In the genomic region with DNA sequence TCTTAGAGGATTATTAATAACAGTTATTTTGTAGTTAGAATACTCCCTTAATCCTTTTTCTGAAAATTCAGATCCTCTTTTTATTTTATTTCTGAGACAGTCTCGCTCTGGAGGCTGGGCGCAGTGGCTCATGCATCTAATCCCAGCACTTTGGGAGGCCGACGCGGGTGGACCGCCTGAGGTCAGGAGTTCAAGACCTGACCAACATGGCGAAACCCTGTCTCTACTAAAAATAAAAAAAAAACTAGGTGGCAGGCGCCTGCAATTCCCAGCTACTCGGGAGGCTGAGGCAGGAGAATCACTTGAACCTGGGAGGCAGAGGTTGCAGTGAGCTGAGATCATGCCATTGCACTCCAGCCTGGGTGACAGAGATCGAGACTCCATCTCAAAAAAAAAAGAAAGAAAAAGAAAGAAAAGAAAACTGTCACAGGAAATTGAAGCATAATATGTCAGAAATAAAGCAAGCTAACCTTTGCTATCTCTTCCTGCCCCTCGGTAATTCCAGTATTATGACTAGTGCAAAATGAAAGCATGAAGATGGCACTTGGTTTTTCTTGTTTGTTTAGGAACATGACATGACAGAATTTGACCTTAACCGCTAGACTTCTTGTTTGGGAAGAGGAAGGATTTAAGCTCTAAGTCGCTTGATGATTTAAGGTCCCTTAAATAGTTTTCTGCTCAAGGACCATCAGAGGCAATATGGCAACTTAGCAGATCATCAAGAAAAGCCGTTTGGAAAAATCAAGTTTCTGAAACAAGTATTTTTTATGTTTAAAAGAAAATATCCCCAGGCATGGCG, we compare ENCODE assay signal across 8 cellular contexts. TPM values are rescaled to one million over a fixed set of nuclear protein-coding genes. Genes with fewer than 3 reads are reported as not detected.
DNase-seq lines count a peak whose midpoint lies in the region; ATAC-seq and TF ChIP-seq lines count a peak whose summit lies in the region.

No MANE protein-coding gene starts in this region.

- H2AFZ ChIP-seq in OCI-LY3 (ENCODE audit: low read depth, low read length), result no peak overlapping the region
- H2AFZ ChIP-seq in osteoblast (ENCODE audit: low read length), result peak overlapping the region; percentile 75

- H3K27ac ChIP-seq in OCI-LY3 (ENCODE audit: low read length) (peak overlapping the region; percentile 89), dorsolateral prefrontal cortex (peak overlapping the region; percentile 89 to 100 (median 99)), osteoblast (ENCODE audit: low read depth, low read length) (peak overlapping the region; percentile 99)

- H3K4me3 ChIP-seq in OCI-LY3 (ENCODE audit: low read length) (peak overlapping the region; percentile 83), dorsolateral prefrontal cortex (peak overlapping the region in 39 of 59 donors; percentile 1 to 99 (median 93)), osteoblast (ENCODE audit: insufficient read depth, low read length) (peak overlapping the region; percentile 38)

- H3K27me3 ChIP-seq in OCI-LY3 (ENCODE audit: low read depth, low read length) (no peaks in the 10 kb centered on the region), dorsolateral prefrontal cortex (no peaks in the 10 kb centered on the region), osteoblast (ENCODE audit: insufficient read depth, low read length) (no peaks in the 10 kb centered on the region)

- no peak for ATAC-seq in HG03521 (IDR thresholded peaks at IDR 0.05; ENCODE audit: unreplicated experiment)

- peaks cover 23% of the 10 kb centered on the region for H4K20me1 ChIP-seq in OCI-LY3 (ENCODE audit: insufficient read depth, low read length)
- peaks cover 17% of the 10 kb centered on the region for H4K20me1 ChIP-seq in osteoblast (ENCODE audit: insufficient read depth, low read length)

- H3K36me3 ChIP-seq in ES-I3 (ENCODE audit: insufficient read depth, low read length) (peaks cover 12% of the 10 kb centered on the region), OCI-LY3 (replicated peaks; ENCODE audit: low read depth, low read length) (peaks cover 25% of the 10 kb centered on the region), osteoblast (ENCODE audit: insufficient read depth, low read length) (peaks cover 18% of the 10 kb centered on the region)

- peak overlapping the region; percentile 98; the same call in 1 of the 2 replicates for H3K9ac ChIP-seq in ES-I3 (ENCODE audit: low read depth, low read length)
- H3K9ac ChIP-seq in OCI-LY3 (ENCODE audit: low read length), result peak overlapping the region; percentile 98

- H3K4me2 ChIP-seq in OCI-LY3 (ENCODE audit: low read length), result peak overlapping the region; percentile 84
- H3K4me2 ChIP-seq in osteoblast (ENCODE audit: insufficient read depth, low read length), result peak overlapping the region; percentile 94

- TF ChIP-seq CTCF in OCI-LY3 (IDR thresholded peaks at IDR 0.05; ENCODE audit: low read depth, low read length) (no peak), dorsolateral prefrontal cortex (IDR thresholded peaks at IDR 0.05 in 54 of 56, conservative IDR thresholded peaks at IDR 0.05 in 2 of 56; ENCODE audit: low read depth in 1 of 56, partially characterized antibody in 56 of 56) (no peak), osteoblast (IDR thresholded peaks at IDR 0.05; ENCODE audit: extremely low read depth, low read depth, low read length) (no peak)

- intact Hi-C loops in dorsolateral prefrontal cortex (cut with DNase I), result loop anchor here (2.0 to 10.0 kb wide), 6 partner anchors 45 to 211 kb away; a partner anchor contains a TSS

- no peaks in the 10 kb centered on the region for H3K9me3 ChIP-seq in ES-I3 (ENCODE audit: control insufficient read depth, insufficient read depth, low read length)
- no peaks in the 10 kb centered on the region for H3K9me3 ChIP-seq in OCI-LY3 (ENCODE audit: insufficient read depth, low read length)
- no peaks in the 10 kb centered on the region for H3K9me3 ChIP-seq in osteoblast (ENCODE audit: low read depth, low read length)

- DNase-seq in dorsolateral prefrontal cortex (peak in 1 of 10 donors; percentile 39), osteoblast (ENCODE audit: insufficient read length, low spot score, missing footprints) (no peak), NCI-H2029 (lab: John Stamatoyannopoulos, UW) (no peak), COR-L47 (lab: John Stamatoyannopoulos, UW) (no peak), AG08396 (ENCODE audit: low spot score) (no peak)

- H3K4me1 ChIP-seq in ES-I3 (ENCODE audit: insufficient read depth, low read length) (peaks cover 8% of the 10 kb centered on the region; the same call in 1 of the 2 replicates), OCI-LY3 (ENCODE audit: low read length) (peaks cover 26% of the 10 kb centered on the region), osteoblast (ENCODE audit: insufficient read depth, low read length) (peaks cover 31% of the 10 kb centered on the region)

- H3K79me2 ChIP-seq in OCI-LY3 (ENCODE audit: low read length), result peaks cover 44% of the 10 kb centered on the region
- peaks cover 40% of the 10 kb centered on the region for H3K79me2 ChIP-seq in osteoblast (ENCODE audit: insufficient read depth, low read length)

RNA-seq across cellular contexts. Expression of a gene that starts 1.8 kb away (rescaled TPM):
- 100 to 1,000 TPM; 252 to 391 (median 313) TPM for total RNA-seq in dorsolateral prefrontal cortex
- 274 and 300 TPM in 2 replicates for total RNA-seq in osteoblast

RNA-seq across cellular contexts. Expression of a gene that starts 27.9 kb away (rescaled TPM):
- total RNA-seq in dorsolateral prefrontal cortex (100 to 1,000 TPM in 1 of 120 experiments, 10 to 100 TPM in 119; 57.3 to 113 (median 73.3) TPM), osteoblast (34.8 and 39.1 TPM in 2 replicates)

RNA-seq across cellular contexts. Expression of a gene that starts 44.7 kb away (rescaled TPM):
- 10 to 100 TPM; 28.9 to 82.8 (median 51.8) TPM for total RNA-seq in dorsolateral prefrontal cortex
- 108 and 124 TPM in 2 replicates for total RNA-seq in osteoblast

RNA-seq across cellular contexts. Expression of a gene that starts 44.7 kb away (rescaled TPM):
- total RNA-seq in dorsolateral prefrontal cortex (10 to 100 TPM; 39.8 to 78.0 (median 57.4) TPM), osteoblast (21.7 and 29.5 TPM in 2 replicates)

Comparison
In these comparisons a context has a peak if more than half of its experiments do, and no peak if none do; other contexts are left out.
1. H3K4me3 ChIP-seq: peak in every context shown above with its lines; median percentile 93 in dorsolateral prefrontal cortex; 83 in OCI-LY3; 38 in osteoblast.